In genomic region chr12:41188841-41189394, GRCh38 we compare ENCODE assay signal across 14 cellular contexts. TPM values are rescaled to one million over a fixed set of nuclear protein-coding genes. Genes with fewer than 3 reads are reported as not detected.
DNase-seq lines count a peak whose midpoint lies in the region; ATAC-seq and TF ChIP-seq lines count a peak whose summit lies in the region.
"Had no signal": no experiment of that assay in that cellular context is flagged by ENCODE, and none has a peak within 500 bp of the region (broad histone marks: within the 10 kb centered on the region; RNA-seq: fewer than 3 reads in every experiment).

No MANE protein-coding gene starts in this region.

- H3K27me3 ChIP-seq in right atrium auricular region (peaks cover 0 to 4% of the 10 kb centered on the region in 2 donors), prostate gland (replicated peaks; ENCODE audit: insufficient read depth) (no peaks in the 10 kb centered on the region)

- H3K4me1 ChIP-seq in right atrium auricular region (peaks cover 0 to 16% of the 10 kb centered on the region in 2 donors), prostate gland (replicated peaks) (no peaks in the 10 kb centered on the region)

- H3K4me3 ChIP-seq in right atrium auricular region, result peak overlapping the region; percentile 24 to 47
- peak overlapping the region; percentile 31 to 38 for H3K4me3 ChIP-seq in prostate gland
- H3K4me3 ChIP-seq: GM12878 had no signal

- no peak for DNase-seq in right atrium auricular region (ENCODE audit: low spot score)
- no peak for DNase-seq in prostate gland (ENCODE audit: low spot score)
- DNase-seq in activated effector memory CD4-positive, alpha-beta T cell treated with Interleukin-2 at 50 U/mL for 16 hours, result no peak
- DNase-seq: activated CD4-positive, alpha-beta memory T cell treated with anti-CD3 and anti-CD28 coated beads for 36 hours; CD4-positive, CD25-positive, alpha-beta regulatory T cell; NCI-H1436 treated with DMSO at 0.1 percent for 48 hours; stimulated activated CD8-positive, alpha-beta memory T cell treated with anti-CD3 and anti-CD28 coated beads, Interleukin-4, amount 100 ng/mL, for 48 hours had no signal

- intact Hi-C loops in prostate gland (cut with DNase I), result loop anchor here (5.0 kb wide), 1 partner anchor 87 kb away; no protein-coding TSS in a partner anchor

- no peak for TF ChIP-seq POLR2A in prostate gland (IDR thresholded peaks at IDR 0.05)

- H3K9me3 ChIP-seq in right atrium auricular region (no peaks in the 10 kb centered on the region), prostate gland (no peaks in the 10 kb centered on the region)

- TF ChIP-seq CTCF in 22Rv1 (IDR thresholded peaks at IDR 0.05) (0 out of 2 replicates have a peak, but pooled peaks have one; percentile 21), right atrium auricular region (IDR thresholded peaks at IDR 0.05) (no peak), prostate gland (IDR thresholded peaks at IDR 0.05) (no peak)

- peak; percentile 14 for ATAC-seq in HG03097 (IDR thresholded peaks at IDR 0.05; ENCODE audit: low FRiP score, unreplicated experiment)
- no peak for ATAC-seq in GM21786 (IDR thresholded peaks at IDR 0.05; ENCODE audit: unreplicated experiment)
- no peak for ATAC-seq in HG03045 (IDR thresholded peaks at IDR 0.05; ENCODE audit: unreplicated experiment)
- ATAC-seq in GM19328 (IDR thresholded peaks at IDR 0.05; ENCODE audit: unreplicated experiment), result no peak
- ATAC-seq: GM12878 had no signal

- no peaks in the 10 kb centered on the region for H3K36me3 ChIP-seq in right atrium auricular region
- H3K36me3 ChIP-seq in prostate gland, result no peaks in the 10 kb centered on the region

- 3% methylated on average over 49 of the region's 49 CpGs for WGBS in prostate gland

- no peak overlapping the region for H3K27ac ChIP-seq in 22Rv1
- H3K27ac ChIP-seq in right atrium auricular region, result peak overlapping the region in 1 of 2 donors; percentile 46
- peak overlapping the region; percentile 71 to 73 for H3K27ac ChIP-seq in prostate gland

RNA-seq across cellular contexts. Expression of gene PDZRN4, which starts 0.8 kb away (rescaled TPM):
- total RNA-seq in right atrium auricular region (1 to 10 TPM in 1 of 2 donors, under 1 TPM in 1; 0.89 to 1.6 TPM), prostate gland (10 to 100 TPM in 1 of 2 donors, 1 to 10 TPM in 1; 6.5 to 21.1 TPM)
- total RNA-seq: activated CD4-positive, alpha-beta memory T cell treated with anti-CD3 and anti-CD28 coated beads for 36 hours; CD4-positive, CD25-positive, alpha-beta regulatory T cell; GM12878; SK-MEL-5 had no signal
